In genomic region chr7:4709187-4709586, GRCh38 we compare ENCODE assay signal across 2 cellular contexts.
TF ChIP-seq lines count a peak whose summit lies in the region.

No MANE protein-coding gene starts in this region.

TF ChIP-seq in SK-N-SH, 30 proteins besides CTCF, POLR2A, EP300 and RAD21 (continued from another document):
- no peak for TF ChIP-seq RFX5 (IDR thresholded peaks at IDR 0.05; ENCODE audit: low read length)
- no peak for TF ChIP-seq FOXJ3 (CRISPR knock-in tag; IDR thresholded peaks at IDR 0.05)
- TF ChIP-seq CHD2 (IDR thresholded peaks at IDR 0.05; ENCODE audit: low read length, partially characterized antibody), result no peak
- TF ChIP-seq, protein P1, sequence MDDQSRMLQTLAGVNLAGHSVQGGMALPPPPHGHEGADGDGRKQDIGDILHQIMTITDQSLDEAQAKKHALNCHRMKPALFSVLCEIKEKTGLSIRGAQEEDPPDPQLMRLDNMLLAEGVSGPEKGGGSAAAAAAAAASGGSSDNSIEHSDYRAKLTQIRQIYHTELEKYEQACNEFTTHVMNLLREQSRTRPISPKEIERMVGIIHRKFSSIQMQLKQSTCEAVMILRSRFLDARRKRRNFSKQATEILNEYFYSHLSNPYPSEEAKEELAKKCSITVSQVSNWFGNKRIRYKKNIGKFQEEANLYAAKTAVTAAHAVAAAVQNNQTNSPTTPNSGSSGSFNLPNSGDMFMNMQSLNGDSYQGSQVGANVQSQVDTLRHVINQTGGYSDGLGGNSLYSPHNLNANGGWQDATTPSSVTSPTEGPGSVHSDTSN (IDR thresholded peaks at IDR 0.05), result no peak
- TF ChIP-seq ELF1 (IDR thresholded peaks at IDR 0.05), result no peak
- TF ChIP-seq FOXM1 (IDR thresholded peaks at IDR 0.05; ENCODE audit: low read depth), result no peak
TF ChIP-seq in SK-N-SH: peak in this region for 0.

TF ChIP-seq in SK-N-SH treated with all-trans-retinoic acid at 6 μM for 48 hours, 23 proteins besides CTCF, POLR2A, EP300 and RAD21 (continued from another document):
- TF ChIP-seq, protein P2, sequence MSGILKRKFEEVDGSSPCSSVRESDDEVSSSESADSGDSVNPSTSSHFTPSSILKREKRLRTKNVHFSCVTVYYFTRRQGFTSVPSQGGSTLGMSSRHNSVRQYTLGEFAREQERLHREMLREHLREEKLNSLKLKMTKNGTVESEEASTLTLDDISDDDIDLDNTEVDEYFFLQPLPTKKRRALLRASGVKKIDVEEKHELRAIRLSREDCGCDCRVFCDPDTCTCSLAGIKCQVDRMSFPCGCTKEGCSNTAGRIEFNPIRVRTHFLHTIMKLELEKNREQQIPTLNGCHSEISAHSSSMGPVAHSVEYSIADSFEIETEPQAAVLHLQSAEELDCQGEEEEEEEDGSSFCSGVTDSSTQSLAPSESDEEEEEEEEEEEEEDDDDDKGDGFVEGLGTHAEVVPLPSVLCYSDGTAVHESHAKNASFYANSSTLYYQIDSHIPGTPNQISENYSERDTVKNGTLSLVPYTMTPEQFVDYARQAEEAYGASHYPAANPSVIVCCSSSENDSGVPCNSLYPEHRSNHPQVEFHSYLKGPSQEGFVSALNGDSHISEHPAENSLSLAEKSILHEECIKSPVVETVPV (CRISPR knock-in tag; IDR thresholded peaks at IDR 0.05), result no peak
- TF ChIP-seq TOX (CRISPR knock-in tag; IDR thresholded peaks at IDR 0.05; ENCODE audit: borderline replicate concordance) (no peak), PPARA (CRISPR knock-in tag; IDR thresholded peaks at IDR 0.05; ENCODE audit: borderline replicate concordance) (no peak)
- TF ChIP-seq, protein P3, sequence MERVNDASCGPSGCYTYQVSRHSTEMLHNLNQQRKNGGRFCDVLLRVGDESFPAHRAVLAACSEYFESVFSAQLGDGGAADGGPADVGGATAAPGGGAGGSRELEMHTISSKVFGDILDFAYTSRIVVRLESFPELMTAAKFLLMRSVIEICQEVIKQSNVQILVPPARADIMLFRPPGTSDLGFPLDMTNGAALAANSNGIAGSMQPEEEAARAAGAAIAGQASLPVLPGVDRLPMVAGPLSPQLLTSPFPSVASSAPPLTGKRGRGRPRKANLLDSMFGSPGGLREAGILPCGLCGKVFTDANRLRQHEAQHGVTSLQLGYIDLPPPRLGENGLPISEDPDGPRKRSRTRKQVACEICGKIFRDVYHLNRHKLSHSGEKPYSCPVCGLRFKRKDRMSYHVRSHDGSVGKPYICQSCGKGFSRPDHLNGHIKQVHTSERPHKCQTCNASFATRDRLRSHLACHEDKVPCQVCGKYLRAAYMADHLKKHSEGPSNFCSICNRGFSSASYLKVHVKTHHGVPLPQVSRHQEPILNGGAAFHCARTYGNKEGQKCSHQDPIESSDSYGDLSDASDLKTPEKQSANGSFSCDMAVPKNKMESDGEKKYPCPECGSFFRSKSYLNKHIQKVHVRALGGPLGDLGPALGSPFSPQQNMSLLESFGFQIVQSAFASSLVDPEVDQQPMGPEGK (CRISPR knock-in tag; IDR thresholded peaks at IDR 0.05; ENCODE audit: borderline replicate concordance), result no peak
TF ChIP-seq in SK-N-SH treated with all-trans-retinoic acid at 6 μM for 48 hours: peak in this region for 0.
